ENCODE assay signal across 1 cellular context in the genomic region with DNA sequence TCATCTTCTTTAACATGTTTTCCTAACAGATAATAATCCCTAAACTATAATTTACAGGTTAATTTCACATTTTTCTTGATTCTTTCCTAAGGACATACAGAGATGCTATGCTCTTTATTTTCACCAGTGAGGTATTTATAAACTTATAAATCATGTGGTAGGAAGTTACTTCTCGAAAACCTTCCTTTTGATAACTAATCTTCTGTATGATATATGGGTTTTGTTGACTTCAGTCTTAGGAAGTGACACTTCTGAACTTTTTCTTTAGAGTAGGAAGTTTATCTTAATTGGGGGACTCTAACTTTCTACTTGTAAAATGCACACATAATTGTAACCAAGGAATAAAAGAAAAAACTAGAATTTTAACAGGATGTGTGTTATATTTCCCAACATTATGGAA.
A peak's percentile ranks its signal among the peaks of the same experiment; 100 is the strongest.
TF ChIP-seq lines count a peak whose summit lies in the region.

No MANE protein-coding gene starts in this region.

TF ChIP-seq in K562, 482 proteins besides CTCF, POLR2A, EP300 and RAD21:
- no peak for TF ChIP-seq JUND (IDR thresholded peaks at IDR 0.05; ENCODE audit: borderline replicate concordance, low read depth, low read length)
- TF ChIP-seq JUND (tag; IDR thresholded peaks at IDR 0.05; ENCODE audit: borderline replicate concordance, low read depth, low read length), result no peak
- TF ChIP-seq BRCA1 (IDR thresholded peaks at IDR 0.05), result no peak
- no peak for TF ChIP-seq BRCA1 (CRISPR knock-in tag; IDR thresholded peaks at IDR 0.05)
- no peak for TF ChIP-seq ZNF785 (CRISPR knock-in tag; IDR thresholded peaks at IDR 0.05)
- peak; percentile 43; the same call in 1 of the 2 replicates for TF ChIP-seq ZNF644 (tag; IDR thresholded peaks at IDR 0.05; ENCODE audit: low read depth)
- TF ChIP-seq, protein P1, sequence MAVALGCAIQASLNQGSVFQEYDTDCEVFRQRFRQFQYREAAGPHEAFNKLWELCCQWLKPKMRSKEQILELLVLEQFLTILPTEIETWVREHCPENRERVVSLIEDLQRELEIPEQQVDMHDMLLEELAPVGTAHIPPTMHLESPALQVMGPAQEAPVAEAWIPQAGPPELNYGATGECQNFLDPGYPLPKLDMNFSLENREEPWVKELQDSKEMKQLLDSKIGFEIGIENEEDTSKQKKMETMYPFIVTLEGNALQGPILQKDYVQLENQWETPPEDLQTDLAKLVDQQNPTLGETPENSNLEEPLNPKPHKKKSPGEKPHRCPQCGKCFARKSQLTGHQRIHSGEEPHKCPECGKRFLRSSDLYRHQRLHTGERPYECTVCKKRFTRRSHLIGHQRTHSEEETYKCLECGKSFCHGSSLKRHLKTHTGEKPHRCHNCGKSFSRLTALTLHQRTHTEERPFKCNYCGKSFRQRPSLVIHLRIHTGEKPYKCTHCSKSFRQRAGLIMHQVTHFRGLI (CRISPR knock-in tag; IDR thresholded peaks at IDR 0.05), result 0 out of 2 replicates have a peak, but pooled peaks have one; percentile 48
- TF ChIP-seq, protein P2, sequence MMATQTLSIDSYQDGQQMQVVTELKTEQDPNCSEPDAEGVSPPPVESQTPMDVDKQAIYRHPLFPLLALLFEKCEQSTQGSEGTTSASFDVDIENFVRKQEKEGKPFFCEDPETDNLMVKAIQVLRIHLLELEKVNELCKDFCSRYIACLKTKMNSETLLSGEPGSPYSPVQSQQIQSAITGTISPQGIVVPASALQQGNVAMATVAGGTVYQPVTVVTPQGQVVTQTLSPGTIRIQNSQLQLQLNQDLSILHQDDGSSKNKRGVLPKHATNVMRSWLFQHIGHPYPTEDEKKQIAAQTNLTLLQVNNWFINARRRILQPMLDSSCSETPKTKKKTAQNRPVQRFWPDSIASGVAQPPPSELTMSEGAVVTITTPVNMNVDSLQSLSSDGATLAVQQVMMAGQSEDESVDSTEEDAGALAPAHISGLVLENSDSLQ (IDR thresholded peaks at IDR 0.05), result peak; percentile 86
- no peak for TF ChIP-seq NR3C1 (CRISPR knock-in tag; IDR thresholded peaks at IDR 0.05)
- peak; percentile 93 for TF ChIP-seq MEIS2 (IDR thresholded peaks at IDR 0.05; ENCODE audit: partially characterized antibody)
- no peak for TF ChIP-seq NFE2L1 (tag; IDR thresholded peaks at IDR 0.05; ENCODE audit: borderline replicate concordance, low read depth)
- TF ChIP-seq ETV1 (tag; conservative IDR thresholded peaks at IDR 0.05; ENCODE audit: low read depth), result peak; percentile 73
- peak; percentile 17 for TF ChIP-seq TAF9B (IDR thresholded peaks at IDR 0.05; ENCODE audit: partially characterized antibody)
- TF ChIP-seq, protein P3, sequence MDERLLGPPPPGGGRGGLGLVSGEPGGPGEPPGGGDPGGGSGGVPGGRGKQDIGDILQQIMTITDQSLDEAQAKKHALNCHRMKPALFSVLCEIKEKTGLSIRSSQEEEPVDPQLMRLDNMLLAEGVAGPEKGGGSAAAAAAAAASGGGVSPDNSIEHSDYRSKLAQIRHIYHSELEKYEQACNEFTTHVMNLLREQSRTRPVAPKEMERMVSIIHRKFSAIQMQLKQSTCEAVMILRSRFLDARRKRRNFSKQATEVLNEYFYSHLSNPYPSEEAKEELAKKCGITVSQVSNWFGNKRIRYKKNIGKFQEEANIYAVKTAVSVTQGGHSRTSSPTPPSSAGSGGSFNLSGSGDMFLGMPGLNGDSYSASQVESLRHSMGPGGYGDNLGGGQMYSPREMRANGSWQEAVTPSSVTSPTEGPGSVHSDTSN (CRISPR knock-in tag; IDR thresholded peaks at IDR 0.05; ENCODE audit: low read depth), result no peak
- TF ChIP-seq, protein P3 (tag; conservative IDR thresholded peaks at IDR 0.05; ENCODE audit: low read depth), result peak; percentile 92
- TF ChIP-seq EP400 (IDR thresholded peaks at IDR 0.05), result 0 out of 2 replicates have a peak, but pooled peaks have one; percentile 3
- 0 out of 2 replicates have a peak, but pooled peaks have one; percentile 35 for TF ChIP-seq SMARCA4 (IDR thresholded peaks at IDR 0.05)
- TF ChIP-seq, protein P4, sequence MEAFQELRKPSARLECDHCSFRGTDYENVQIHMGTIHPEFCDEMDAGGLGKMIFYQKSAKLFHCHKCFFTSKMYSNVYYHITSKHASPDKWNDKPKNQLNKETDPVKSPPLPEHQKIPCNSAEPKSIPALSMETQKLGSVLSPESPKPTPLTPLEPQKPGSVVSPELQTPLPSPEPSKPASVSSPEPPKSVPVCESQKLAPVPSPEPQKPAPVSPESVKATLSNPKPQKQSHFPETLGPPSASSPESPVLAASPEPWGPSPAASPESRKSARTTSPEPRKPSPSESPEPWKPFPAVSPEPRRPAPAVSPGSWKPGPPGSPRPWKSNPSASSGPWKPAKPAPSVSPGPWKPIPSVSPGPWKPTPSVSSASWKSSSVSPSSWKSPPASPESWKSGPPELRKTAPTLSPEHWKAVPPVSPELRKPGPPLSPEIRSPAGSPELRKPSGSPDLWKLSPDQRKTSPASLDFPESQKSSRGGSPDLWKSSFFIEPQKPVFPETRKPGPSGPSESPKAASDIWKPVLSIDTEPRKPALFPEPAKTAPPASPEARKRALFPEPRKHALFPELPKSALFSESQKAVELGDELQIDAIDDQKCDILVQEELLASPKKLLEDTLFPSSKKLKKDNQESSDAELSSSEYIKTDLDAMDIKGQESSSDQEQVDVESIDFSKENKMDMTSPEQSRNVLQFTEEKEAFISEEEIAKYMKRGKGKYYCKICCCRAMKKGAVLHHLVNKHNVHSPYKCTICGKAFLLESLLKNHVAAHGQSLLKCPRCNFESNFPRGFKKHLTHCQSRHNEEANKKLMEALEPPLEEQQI (IDR thresholded peaks at IDR 0.05), result peak; percentile 3; the same call in 1 of the 2 replicates
- TF ChIP-seq, protein P5, sequence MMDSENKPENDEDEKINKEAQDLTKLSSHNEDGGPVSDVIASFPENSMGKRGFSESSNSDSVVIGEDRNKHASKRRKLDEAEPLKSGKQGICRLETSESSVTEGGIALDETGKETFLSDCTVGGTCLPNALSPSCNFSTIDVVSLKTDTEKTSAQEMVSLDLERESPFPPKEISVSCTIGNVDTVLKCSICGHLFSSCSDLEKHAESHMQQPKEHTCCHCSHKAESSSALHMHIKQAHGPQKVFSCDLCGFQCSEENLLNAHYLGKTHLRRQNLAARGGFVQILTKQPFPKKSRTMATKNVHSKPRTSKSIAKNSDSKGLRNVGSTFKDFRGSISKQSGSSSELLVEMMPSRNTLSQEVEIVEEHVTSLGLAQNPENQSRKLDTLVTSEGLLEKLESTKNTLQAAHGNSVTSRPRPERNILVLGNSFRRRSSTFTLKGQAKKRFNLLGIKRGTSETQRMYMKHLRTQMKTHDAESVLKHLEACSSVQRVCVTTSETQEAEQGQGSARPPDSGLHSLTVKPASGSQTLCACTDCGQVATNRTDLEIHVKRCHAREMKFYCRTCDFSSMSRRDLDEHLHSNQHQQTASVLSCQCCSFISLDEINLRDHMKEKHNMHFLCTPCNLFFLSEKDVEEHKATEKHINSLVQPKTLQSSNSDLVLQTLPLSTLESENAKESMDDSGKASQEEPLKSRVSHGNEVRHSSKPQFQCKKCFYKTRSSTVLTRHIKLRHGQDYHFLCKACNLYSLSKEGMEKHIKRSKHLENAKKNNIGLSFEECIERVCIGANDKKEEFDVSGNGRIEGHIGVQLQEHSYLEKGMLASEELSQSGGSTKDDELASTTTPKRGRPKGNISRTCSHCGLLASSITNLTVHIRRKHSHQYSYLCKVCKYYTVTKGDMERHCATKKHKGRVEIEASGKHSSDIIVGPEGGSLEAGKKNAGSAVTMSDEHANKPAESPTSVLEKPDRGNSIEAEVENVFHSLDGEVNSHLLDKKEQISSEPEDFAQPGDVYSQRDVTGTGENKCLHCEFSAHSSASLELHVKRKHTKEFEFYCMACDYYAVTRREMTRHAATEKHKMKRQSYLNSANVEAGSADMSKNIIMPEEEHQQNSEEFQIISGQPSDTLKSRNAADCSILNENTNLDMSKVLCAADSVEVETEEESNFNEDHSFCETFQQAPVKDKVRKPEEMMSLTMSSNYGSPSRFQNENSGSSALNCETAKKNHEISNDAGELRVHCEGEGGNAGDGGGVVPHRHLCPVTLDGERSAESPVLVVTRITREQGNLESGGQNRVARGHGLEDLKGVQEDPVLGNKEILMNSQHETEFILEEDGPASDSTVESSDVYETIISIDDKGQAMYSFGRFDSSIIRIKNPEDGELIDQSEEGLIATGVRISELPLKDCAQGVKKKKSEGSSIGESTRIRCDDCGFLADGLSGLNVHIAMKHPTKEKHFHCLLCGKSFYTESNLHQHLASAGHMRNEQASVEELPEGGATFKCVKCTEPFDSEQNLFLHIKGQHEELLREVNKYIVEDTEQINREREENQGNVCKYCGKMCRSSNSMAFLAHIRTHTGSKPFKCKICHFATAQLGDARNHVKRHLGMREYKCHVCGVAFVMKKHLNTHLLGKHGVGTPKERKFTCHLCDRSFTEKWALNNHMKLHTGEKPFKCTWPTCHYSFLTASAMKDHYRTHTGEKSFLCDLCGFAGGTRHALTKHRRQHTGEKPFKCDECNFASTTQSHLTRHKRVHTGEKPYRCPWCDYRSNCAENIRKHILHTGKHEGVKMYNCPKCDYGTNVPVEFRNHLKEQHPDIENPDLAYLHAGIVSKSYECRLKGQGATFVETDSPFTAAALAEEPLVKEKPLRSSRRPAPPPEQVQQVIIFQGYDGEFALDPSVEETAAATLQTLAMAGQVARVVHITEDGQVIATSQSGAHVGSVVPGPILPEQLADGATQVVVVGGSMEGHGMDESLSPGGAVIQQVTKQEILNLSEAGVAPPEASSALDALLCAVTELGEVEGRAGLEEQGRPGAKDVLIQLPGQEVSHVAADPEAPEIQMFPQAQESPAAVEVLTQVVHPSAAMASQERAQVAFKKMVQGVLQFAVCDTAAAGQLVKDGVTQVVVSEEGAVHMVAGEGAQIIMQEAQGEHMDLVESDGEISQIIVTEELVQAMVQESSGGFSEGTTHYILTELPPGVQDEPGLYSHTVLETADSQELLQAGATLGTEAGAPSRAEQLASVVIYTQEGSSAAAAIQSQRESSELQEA (IDR thresholded peaks at IDR 0.05; ENCODE audit: low read depth), result 0 out of 2 replicates have a peak, but pooled peaks have one; percentile 34
- TF ChIP-seq ZNF76 (CRISPR knock-in tag; IDR thresholded peaks at IDR 0.05; ENCODE audit: borderline replicate concordance), result no peak
- TF ChIP-seq, protein P6, sequence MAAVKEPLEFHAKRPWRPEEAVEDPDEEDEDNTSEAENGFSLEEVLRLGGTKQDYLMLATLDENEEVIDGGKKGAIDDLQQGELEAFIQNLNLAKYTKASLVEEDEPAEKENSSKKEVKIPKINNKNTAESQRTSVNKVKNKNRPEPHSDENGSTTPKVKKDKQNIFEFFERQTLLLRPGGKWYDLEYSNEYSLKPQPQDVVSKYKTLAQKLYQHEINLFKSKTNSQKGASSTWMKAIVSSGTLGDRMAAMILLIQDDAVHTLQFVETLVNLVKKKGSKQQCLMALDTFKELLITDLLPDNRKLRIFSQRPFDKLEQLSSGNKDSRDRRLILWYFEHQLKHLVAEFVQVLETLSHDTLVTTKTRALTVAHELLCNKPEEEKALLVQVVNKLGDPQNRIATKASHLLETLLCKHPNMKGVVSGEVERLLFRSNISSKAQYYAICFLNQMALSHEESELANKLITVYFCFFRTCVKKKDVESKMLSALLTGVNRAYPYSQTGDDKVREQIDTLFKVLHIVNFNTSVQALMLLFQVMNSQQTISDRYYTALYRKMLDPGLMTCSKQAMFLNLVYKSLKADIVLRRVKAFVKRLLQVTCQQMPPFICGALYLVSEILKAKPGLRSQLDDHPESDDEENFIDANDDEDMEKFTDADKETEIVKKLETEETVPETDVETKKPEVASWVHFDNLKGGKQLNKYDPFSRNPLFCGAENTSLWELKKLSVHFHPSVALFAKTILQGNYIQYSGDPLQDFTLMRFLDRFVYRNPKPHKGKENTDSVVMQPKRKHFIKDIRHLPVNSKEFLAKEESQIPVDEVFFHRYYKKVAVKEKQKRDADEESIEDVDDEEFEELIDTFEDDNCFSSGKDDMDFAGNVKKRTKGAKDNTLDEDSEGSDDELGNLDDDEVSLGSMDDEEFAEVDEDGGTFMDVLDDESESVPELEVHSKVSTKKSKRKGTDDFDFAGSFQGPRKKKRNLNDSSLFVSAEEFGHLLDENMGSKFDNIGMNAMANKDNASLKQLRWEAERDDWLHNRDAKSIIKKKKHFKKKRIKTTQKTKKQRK (IDR thresholded peaks at IDR 0.05; ENCODE audit: borderline replicate concordance, low read depth, low read length), result no peak
- no peak for TF ChIP-seq ZNF830 (CRISPR knock-in tag; IDR thresholded peaks at IDR 0.05)
- TF ChIP-seq LEF1 (IDR thresholded peaks at IDR 0.05), result 0 out of 2 replicates have a peak, but pooled peaks have one; percentile 11
- no peak for TF ChIP-seq POLR2AphosphoS5 (IDR thresholded peaks at IDR 0.05; ENCODE audit: control insufficient read depth, insufficient read depth, low read depth, low read length)
- TF ChIP-seq, protein P7, sequence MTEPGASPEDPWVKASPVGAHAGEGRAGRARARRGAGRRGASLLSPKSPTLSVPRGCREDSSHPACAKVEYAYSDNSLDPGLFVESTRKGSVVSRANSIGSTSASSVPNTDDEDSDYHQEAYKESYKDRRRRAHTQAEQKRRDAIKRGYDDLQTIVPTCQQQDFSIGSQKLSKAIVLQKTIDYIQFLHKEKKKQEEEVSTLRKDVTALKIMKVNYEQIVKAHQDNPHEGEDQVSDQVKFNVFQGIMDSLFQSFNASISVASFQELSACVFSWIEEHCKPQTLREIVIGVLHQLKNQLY (CRISPR knock-in tag; conservative IDR thresholded peaks at IDR 0.05), result no peak
